ENCODE assay signal across 22 cellular contexts in genomic region chr9:116147821-116148220, GRCh38. TPM values are rescaled to one million over a fixed set of nuclear protein-coding genes. Genes with fewer than 3 reads are reported as not detected.
"Had no signal": no experiment of that assay in that cellular context is flagged by ENCODE, and none has a peak within 500 bp of the region (broad histone marks: within the 10 kb centered on the region; RNA-seq: fewer than 3 reads in every experiment).

No MANE protein-coding gene starts in this region.

- H3K36me3 ChIP-seq: MG63, SJSA1 had no signal

- DNase-seq: Karpas-422, KG1, MG63, NCI-H1092, NCI-H1105 treated with DMSO at 0.1 percent for 48 hours, NCI-H1436, NCI-H187, NCI-H2029, NCI-H2081 treated with DMSO at 0.1 percent for 48 hours, NCI-H2171, NCI-H226, NCI-H446, NCI-H510A, NCI-H526, Right ventricle myocardium superior, RPMI8226, SIG-M5, SK-N-SH, SW 1271, T-cell had no signal

- H3K4me3 ChIP-seq: MG63, SJSA1 had no signal

- H3K27ac ChIP-seq: SJSA1 had no signal

- H3K4me2 ChIP-seq: SK-N-SH had no signal

- H3K9ac ChIP-seq: SK-N-SH had no signal

- H3K27me3 ChIP-seq: MG63, SJSA1 had no signal

- H3K9me3 ChIP-seq: MG63, SJSA1, SK-N-SH had no signal

- ATAC-seq: T-cell had no signal

RNA-seq across cellular contexts. Expression of gene PAPPA, which starts 5.8 kb away (rescaled TPM):
- total RNA-seq: HT-29 had no signal
